In the genomic region with DNA sequence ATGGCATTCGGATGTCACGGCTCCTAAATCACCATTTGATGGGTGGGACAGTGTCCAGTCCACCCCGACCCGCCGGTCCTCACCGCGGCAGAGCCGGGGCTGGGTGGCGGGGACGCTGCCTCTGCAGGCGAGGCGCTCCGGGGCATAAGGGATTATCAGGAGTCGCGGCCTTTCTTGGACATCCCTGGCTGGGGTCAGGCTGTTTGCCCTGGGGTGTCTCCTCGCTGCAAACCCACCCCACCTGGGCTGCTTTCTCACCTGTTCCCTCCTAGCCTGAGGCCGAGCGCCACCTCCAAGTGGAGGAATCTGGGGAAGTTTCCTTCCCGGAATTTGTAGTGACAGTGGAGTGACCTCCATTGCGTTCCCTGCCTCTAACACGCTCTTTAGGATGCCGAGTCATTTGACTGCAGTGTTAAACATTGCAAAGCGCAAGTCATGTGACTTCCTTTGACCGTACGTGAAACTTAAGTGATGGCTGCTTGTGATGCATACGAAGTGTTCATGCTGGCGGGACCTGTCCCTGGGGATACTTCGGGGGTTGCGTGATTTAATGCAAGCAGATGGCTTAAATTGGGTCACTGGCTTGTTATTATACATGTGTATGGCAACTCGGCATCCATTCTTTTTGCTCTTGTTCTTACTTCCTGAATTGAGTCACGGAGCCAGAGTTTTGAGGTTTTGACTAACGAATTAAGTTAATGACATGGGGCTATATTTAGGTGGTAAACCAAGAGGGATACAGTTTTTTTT, we compare ENCODE assay signal across 8 cellular contexts. TPM values are rescaled to one million over a fixed set of nuclear protein-coding genes. Genes with fewer than 3 reads are reported as not detected.
DNase-seq lines count a peak whose midpoint lies in the region; ATAC-seq and TF ChIP-seq lines count a peak whose summit lies in the region.

No MANE protein-coding gene starts in this region.

- H3K36me3 ChIP-seq in right atrium auricular region, result peaks cover 34% of the 10 kb centered on the region
- H3K36me3 ChIP-seq in psoas muscle (ENCODE audit: insufficient read depth in 1 of 2, low read depth in 1 of 2), result peaks cover 3 to 31% of the 10 kb centered on the region in 2 donors

- H3K27ac Mint-ChIP-seq in T-cell, result peak overlapping the region; percentile 98 to 99

- intact Hi-C loops in psoas muscle (cut with DNase I), result loop anchor here in 1 of 2 donors (5.0 to 10.0 kb wide), 2 partner anchors 242 to 420 kb away; a partner anchor contains a TSS

- no peaks in the 10 kb centered on the region for H3K9me3 ChIP-seq in right atrium auricular region
- H3K9me3 ChIP-seq in psoas muscle, result no peaks in the 10 kb centered on the region

- H3K27me3 ChIP-seq in right atrium auricular region, result no peaks in the 10 kb centered on the region
- no peaks in the 10 kb centered on the region for H3K27me3 ChIP-seq in psoas muscle (ENCODE audit: insufficient read depth in 3 of 3, low read length in 2 of 3)

- ATAC-seq in HG02571 (IDR thresholded peaks at IDR 0.05; ENCODE audit: unreplicated experiment) (peak; percentile 86), T-cell (replicated peaks in 1 of 4) (peak; percentile 85 to 90 (median 88)), psoas muscle (peak; percentile 77 to 85 (median 78))

- TF ChIP-seq CTCF in GM12864 (IDR thresholded peaks at IDR 0.05; ENCODE audit: low read depth, low read length, missing control alignments) (no peak), right atrium auricular region (IDR thresholded peaks at IDR 0.05) (no peak), psoas muscle (IDR thresholded peaks at IDR 0.05) (no peak)

- no peaks in the 10 kb centered on the region for H3K27me3 Mint-ChIP-seq in T-cell

- DNase-seq in GM12864 (ENCODE audit: low read depth) (peak; percentile 61), MV-4-11 (lab: John Stamatoyannopoulos, UW) (peak; percentile 82), T-cell (peak; percentile 28 to 71 (median 45)), right atrium auricular region (ENCODE audit: low spot score) (peak; percentile 64), psoas muscle (no peak), NCI-H446 treated with DMSO at 0.1 percent for 48 hours (lab: John Stamatoyannopoulos, UW) (no peak)

- peak overlapping the region; percentile 97 to 98 (median 98) for H3K4me3 Mint-ChIP-seq in T-cell

- peaks cover 22% of the 10 kb centered on the region for H3K36me3 Mint-ChIP-seq in T-cell

- peaks cover 0 to 17% of the 10 kb centered on the region in 2 donors for H3K4me1 ChIP-seq in right atrium auricular region
- peaks cover 6% of the 10 kb centered on the region for H3K4me1 ChIP-seq in psoas muscle

- POLR2A ChIA-PET in T-cell (lab: Charles Lee), result interaction anchor here in 1 of 2 donors (0.8 kb wide), 1 partner anchor 271 kb away, joined by 3 read pairs; a partner anchor contains a TSS

- H3K4me1 Mint-ChIP-seq in T-cell, result peaks cover 36 to 43% (median 43%) of the 10 kb centered on the region in 3 donors

- CTCF ChIA-PET in T-cell (lab: Charles Lee), result interaction anchor here in 1 of 2 donors (0.6 kb wide), 1 partner anchor 520 kb away, joined by 3 read pairs; no protein-coding TSS in a partner anchor

- 0% methylated on average over 28 to 32 of the region's 32 CpGs for WGBS in psoas muscle, 3 donors

- H3K4me3 ChIP-seq in GM12864 (ENCODE audit: low read depth, low read length), result peak overlapping the region; percentile 99
- peak overlapping the region; percentile 80 to 85 for H3K4me3 ChIP-seq in right atrium auricular region
- peak overlapping the region; percentile 85 for H3K4me3 ChIP-seq in psoas muscle

- H3K27ac ChIP-seq in angular gyrus (ENCODE audit: low read depth, low read length) (peak overlapping the region; percentile 37), right atrium auricular region (peak overlapping the region; percentile 90 to 95), psoas muscle (peak overlapping the region; percentile 82)

- H3K9me3 Mint-ChIP-seq in T-cell, result no peaks in the 10 kb centered on the region

RNA-seq across cellular contexts. Expression of a gene that starts 0.5 kb away (rescaled TPM):
- total RNA-seq in T-cell, result 100 to 1,000 TPM; 106 to 147 (median 124) TPM
- total RNA-seq in right atrium auricular region, result 100 to 1,000 TPM; 103 to 113 TPM
- 10 to 100 TPM; 11.1 to 17.8 (median 13.4) TPM for total RNA-seq in psoas muscle
- polyA plus RNA-seq in psoas muscle, result 10 to 100 TPM; 10.1 to 12.8 (median 10.5) TPM

Comparison
In these comparisons a context has a peak if more than half of its experiments do, and no peak if none do; other contexts are left out.
1. DNase-seq: peak in GM12864 (single experiment), MV-4-11 (single experiment), T-cell (34 of 34) and right atrium auricular region (single experiment); none in psoas muscle (0 of 2) and NCI-H446 treated with DMSO at 0.1 percent for 48 hours (single experiment).
2. H3K27ac ChIP-seq: peak in every context shown above with its lines; median percentile 92 in right atrium auricular region; 82 in psoas muscle; 37 in angular gyrus.
3. RNA of a gene that starts 0.5 kb away (total RNA-seq): 106 to 147 TPM in T-cell and 103 to 113 TPM in right atrium auricular region; 11.1 to 17.8 TPM in psoas muscle; every median in the first group is over 4 times any median in the second.
4. Peak in every context shown above with its lines, with median percentiles within 50 percentile points of each other: H3K4me3 ChIP-seq and ATAC-seq.